8 cellular contexts compared by ENCODE assay signal in the genomic region with DNA sequence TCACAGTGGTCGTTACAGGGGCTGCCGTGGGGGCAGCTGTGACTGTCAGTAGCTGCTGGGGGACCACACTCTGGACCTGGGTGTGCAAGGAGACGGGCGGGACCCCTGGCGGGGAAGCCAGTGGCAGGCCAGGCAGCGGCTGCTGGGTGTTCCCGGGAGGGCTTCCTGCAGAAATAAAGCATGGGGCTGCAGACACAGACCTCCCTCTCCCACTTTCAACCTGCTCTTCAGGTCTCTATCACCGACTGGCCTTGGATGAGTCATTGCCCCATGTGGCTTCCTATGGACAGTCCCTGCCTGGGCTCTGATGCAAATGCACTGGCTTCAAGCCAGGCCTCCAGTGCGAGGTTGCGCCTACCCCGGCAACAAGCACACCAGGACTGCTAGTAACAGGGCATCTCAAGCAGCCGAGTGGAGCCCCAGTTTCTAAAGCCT. TPM values are rescaled to one million over a fixed set of nuclear protein-coding genes. Genes with fewer than 3 reads are reported as not detected.
A peak's percentile ranks its signal among the peaks of the same experiment; 100 is the strongest.
DNase-seq lines count a peak whose midpoint lies in the region; ATAC-seq and TF ChIP-seq lines count a peak whose summit lies in the region.

No MANE protein-coding gene starts in this region.

- TF ChIP-seq POLR2A in suprapubic skin (IDR thresholded peaks at IDR 0.05) = no peak

- H3K4me1 ChIP-seq in mucosa of descending colon (ENCODE audit: low read depth) (peaks cover 55% of the 10 kb centered on the region), suprapubic skin (peaks cover 86% of the 10 kb centered on the region)

- TF ChIP-seq EP300 in suprapubic skin (IDR thresholded peaks at IDR 0.05) = no peak

- WGBS in suprapubic skin = 70% methylated on average over 8 of the region's 12 CpGs

- H3K27me3 ChIP-seq in suprapubic skin = no peaks in the 10 kb centered on the region

- intact Hi-C loops in mucosa of descending colon (cut with DNase I, micrococcal nuclease) = no loop called here

- H3K9me3 ChIP-seq in mucosa of descending colon (no peaks in the 10 kb centered on the region), suprapubic skin (no peaks in the 10 kb centered on the region)

- peaks cover 7% of the 10 kb centered on the region for H3K36me3 ChIP-seq in mucosa of descending colon (ENCODE audit: low read depth)
- peaks cover 46% of the 10 kb centered on the region for H3K36me3 ChIP-seq in suprapubic skin

- H3K27ac ChIP-seq in suprapubic skin = peak overlapping the region; percentile 3

- ATAC-seq in GM19023 (IDR thresholded peaks at IDR 0.05; ENCODE audit: unreplicated experiment) (peak; percentile 52), mucosa of descending colon (peak; percentile 42)
- peak; percentile 77 to 82 for ATAC-seq in activated CD4-positive, CD25-positive, alpha-beta regulatory T cell treated with anti-CD3 and anti-CD28 coated beads, Interleukin-2, amount 50 U/mL, for 24 hours

- DNase-seq in AG09319 (ENCODE audit: extremely low read depth, low read depth) = peak; percentile 61
- DNase-seq in HPDE6-E6E7 (ENCODE audit: extremely low spot score) = peak; percentile 81
- DNase-seq in cerebellum (ENCODE audit: low spot score) = peak; percentile 60
- DNase-seq in mucosa of descending colon = peak; percentile 79 to 88 (median 80)
- DNase-seq in suprapubic skin (ENCODE audit: low spot score in 2 of 2) = peak in 1 of 2 donors; percentile 85
- no peak for DNase-seq in DMS153 (lab: John Stamatoyannopoulos, UW)

- H3K4me3 ChIP-seq in mucosa of descending colon = no peak overlapping the region
- peak overlapping the region; percentile 56 for H3K4me3 ChIP-seq in suprapubic skin

- TF ChIP-seq CTCF in AG09319 (IDR thresholded peaks at IDR 0.05; ENCODE audit: low read depth, low read length) (no peak), mucosa of descending colon (IDR thresholded peaks at IDR 0.05) (no peak), suprapubic skin (IDR thresholded peaks at IDR 0.05) (no peak)

RNA-seq across cellular contexts. Expression of gene SREBF1, which starts 17.2 kb away (rescaled TPM):
- total RNA-seq in cerebellum = 11.8 TPM
- 100 to 1,000 TPM; 161 to 179 (median 170) TPM for total RNA-seq in mucosa of descending colon
- 100 to 1,000 TPM in 2 of 4 donors, 10 to 100 TPM in 2; 78.1 to 124 (median 91.7) TPM for total RNA-seq in suprapubic skin
